Comparison of ENCODE assay signal across 9 cellular contexts in genomic region chr22:23226497-23226850, GRCh38. TPM values are rescaled to one million over a fixed set of nuclear protein-coding genes. Genes with fewer than 3 reads are reported as not detected.
DNase-seq lines count a peak whose midpoint lies in the region; TF ChIP-seq lines count a peak whose summit lies in the region.
"Had no signal": no experiment of that assay in that cellular context is flagged by ENCODE, and none has a peak within 500 bp of the region (broad histone marks: within the 10 kb centered on the region; RNA-seq: fewer than 3 reads in every experiment).

No MANE protein-coding gene starts in this region.

- TF ChIP-seq CTCF in sigmoid colon (IDR thresholded peaks at IDR 0.05) (no peak), BE2C (IDR thresholded peaks at IDR 0.05; ENCODE audit: low read depth, low read length) (no peak)

- H3K4me1 ChIP-seq in sigmoid colon: peaks cover 0 to 50% (median 41%) of the 10 kb centered on the region in 4 donors
- H3K4me1 ChIP-seq in BE2C: peaks cover 26% of the 10 kb centered on the region

- peaks cover 22% of the 10 kb centered on the region for H3K9me3 Mint-ChIP-seq in activated CD4-positive, alpha-beta memory T cell treated with anti-CD3 and anti-CD28 coated beads, Interleukin-2, amount 10 ng/mL, durations not matched to agents 7 days and 5 days

- CTCF ChIA-PET in activated CD4-positive, alpha-beta memory T cell treated with anti-CD3 and anti-CD28 coated beads, Interleukin-2, amount 10 ng/mL, durations not matched to agents 7 days and 5 days (lab: Charles Lee): interaction anchor here (1.3 to 2.9 kb wide), 4 partner anchors 16 to 56 kb away, joined by 3 to 11 read pairs (median 6); no protein-coding TSS in a partner anchor

- H3K36me3 ChIP-seq in KOPT-K1 (ENCODE audit: insufficient read depth, low read length) (peaks cover 24% of the 10 kb centered on the region; the same call in 1 of the 2 replicates), sigmoid colon (no peaks in the 10 kb centered on the region), BE2C (no peaks in the 10 kb centered on the region)

- H3K27me3 ChIP-seq in sigmoid colon: no peaks in the 10 kb centered on the region
- no peaks in the 10 kb centered on the region for H3K27me3 ChIP-seq in BE2C

- TF ChIP-seq EP300 in sigmoid colon (IDR thresholded peaks at IDR 0.05): no peak

- H3K36me3 Mint-ChIP-seq in activated CD4-positive, alpha-beta memory T cell treated with anti-CD3 and anti-CD28 coated beads, Interleukin-2, amount 10 ng/mL, durations not matched to agents 7 days and 5 days (ENCODE audit: low read depth): peaks cover 48% of the 10 kb centered on the region

- POLR2A ChIA-PET in activated CD4-positive, alpha-beta memory T cell treated with anti-CD3 and anti-CD28 coated beads, Interleukin-2, amount 10 ng/mL, durations not matched to agents 7 days and 5 days (lab: Charles Lee): interaction anchor here (0.6 to 3.1 kb wide), 6 partner anchors 10 to 46 kb away, joined by 3 to 14 read pairs (median 6); partner anchors contain the start of gene BCR

- peaks cover 70% of the 10 kb centered on the region for H3K4me1 Mint-ChIP-seq in activated CD4-positive, alpha-beta memory T cell treated with anti-CD3 and anti-CD28 coated beads, Interleukin-2, amount 10 ng/mL, durations not matched to agents 7 days and 5 days

- H3K27me3 Mint-ChIP-seq in activated CD4-positive, alpha-beta memory T cell treated with anti-CD3 and anti-CD28 coated beads, Interleukin-2, amount 10 ng/mL, durations not matched to agents 7 days and 5 days: no peaks in the 10 kb centered on the region

- peak overlapping the region; percentile 43 for H3K4me3 Mint-ChIP-seq in activated CD4-positive, alpha-beta memory T cell treated with anti-CD3 and anti-CD28 coated beads, Interleukin-2, amount 10 ng/mL, durations not matched to agents 7 days and 5 days

- H3K9me3 ChIP-seq in KOPT-K1 (ENCODE audit: insufficient read depth, low read length, poor library complexity, severe bottlenecking) (peaks cover 28% of the 10 kb centered on the region), sigmoid colon (peaks cover 0 to 4% (median 0%) of the 10 kb centered on the region in 4 donors), BE2C (no peaks in the 10 kb centered on the region)

- H3K4me3 ChIP-seq in sigmoid colon: no peak overlapping the region
- no peak overlapping the region for H3K4me3 ChIP-seq in BE2C (ENCODE audit: low read depth, low read length)

- DNase-seq in activated CD4-positive, alpha-beta memory T cell treated with anti-CD3 and anti-CD28 coated beads, Interleukin-2, amount 10 ng/mL, durations not matched to agents 7 days and 5 days: no peak
- peak; percentile 21 for DNase-seq in fibroblast of peridontal ligament (ENCODE audit: extremely low read depth)
- no peak for DNase-seq in sigmoid colon
- DNase-seq in SW480 (ENCODE audit: low spot score): no peak
- DNase-seq in BE2C: no peak
- no peak for DNase-seq in HCEC 1CT
- no peak for DNase-seq in NK-92 (lab: John Stamatoyannopoulos, UW; ENCODE audit: unreplicated experiment)
- DNase-seq: NCI-H2029 had no signal

- no peak for TF ChIP-seq POLR2A in sigmoid colon (IDR thresholded peaks at IDR 0.05)

- intact Hi-C loops in sigmoid colon (cut with DNase I): no loop called here

- peak overlapping the region; percentile 14 for H3K27ac ChIP-seq in KOPT-K1 (ENCODE audit: low read depth, low read length, poor library complexity, severe bottlenecking)
- H3K27ac ChIP-seq in sigmoid colon: peak overlapping the region; percentile 21 to 69 (median 46)

- H3K27ac Mint-ChIP-seq in activated CD4-positive, alpha-beta memory T cell treated with anti-CD3 and anti-CD28 coated beads, Interleukin-2, amount 10 ng/mL, durations not matched to agents 7 days and 5 days: peak overlapping the region; percentile 89

RNA-seq across cellular contexts. Expression of gene BCR, which starts 46.2 kb away (rescaled TPM):
- 10 to 100 TPM; 60.7 to 63.2 TPM for total RNA-seq in activated CD4-positive, alpha-beta memory T cell treated with anti-CD3 and anti-CD28 coated beads, Interleukin-2, amount 10 ng/mL, durations not matched to agents 7 days and 5 days
- 10 to 100 TPM; 13.2 to 39.9 (median 21.5) TPM for total RNA-seq in sigmoid colon
- 10 to 100 TPM; 10.8 to 25.9 (median 10.9) TPM for polyA plus RNA-seq in sigmoid colon
- 59.1 TPM for polyA plus RNA-seq in BE2C (2012; ENCODE audit: insufficient read depth, insufficient read length, low read depth)
